In the genomic region with DNA sequence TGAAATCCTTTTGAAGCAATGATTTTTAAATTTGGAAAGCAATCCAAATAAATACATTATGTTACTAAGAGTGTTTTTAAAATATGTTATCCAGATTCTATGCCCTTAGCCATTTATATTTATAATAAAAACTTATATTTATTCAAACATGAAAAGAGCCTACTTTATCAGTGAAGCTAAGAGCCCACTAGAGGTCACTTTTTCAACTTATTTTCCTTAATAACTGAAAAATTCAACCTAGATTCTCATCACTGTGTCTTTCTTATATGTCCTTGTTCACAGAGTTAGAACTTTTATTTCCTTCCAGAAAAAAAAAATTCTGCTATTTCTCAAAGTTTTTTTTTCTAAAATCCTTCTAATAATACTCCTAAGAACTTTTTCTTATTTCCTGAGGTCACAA, we compare ENCODE assay signal across 10 cellular contexts. TPM values are rescaled to one million over a fixed set of nuclear protein-coding genes. Genes with fewer than 3 reads are reported as not detected.
A peak's percentile ranks its signal among the peaks of the same experiment; 100 is the strongest.
DNase-seq lines count a peak whose midpoint lies in the region; ATAC-seq and TF ChIP-seq lines count a peak whose summit lies in the region.
"Had no signal": no experiment of that assay in that cellular context is flagged by ENCODE, and none has a peak within 500 bp of the region (broad histone marks: within the 10 kb centered on the region; RNA-seq: fewer than 3 reads in every experiment).

No MANE protein-coding gene starts in this region.

- H3K4me1 Mint-ChIP-seq in CD14-positive monocyte = peaks cover 8% of the 10 kb centered on the region
- no peaks in the 10 kb centered on the region for H3K4me1 Mint-ChIP-seq in CD8-positive, alpha-beta T cell (ENCODE audit: low read depth)

- H3K9me3 ChIP-seq in CD8-positive, alpha-beta T cell (ENCODE audit: low read length) = no peaks in the 10 kb centered on the region

- no peak overlapping the region for H3K4me3 ChIP-seq in CD8-positive, alpha-beta T cell (ENCODE audit: low read depth, low read length)
- H3K4me3 ChIP-seq: SK-N-MC had no signal

- intact Hi-C loops in CD14-positive monocyte (cut with micrococcal nuclease) = no loop called here
- intact Hi-C loops in CD8-positive, alpha-beta T cell (cut with DNase I, micrococcal nuclease) = loop anchor here in 1 of 2 experiments (10.0 kb wide), 1 partner anchor 824 kb away; no protein-coding TSS in a partner anchor

- no peaks in the 10 kb centered on the region for H3K4me1 ChIP-seq in CD8-positive, alpha-beta T cell (ENCODE audit: insufficient read depth, low read length)

- H3K4me3 Mint-ChIP-seq in CD14-positive monocyte = no peak overlapping the region
- no peak overlapping the region for H3K4me3 Mint-ChIP-seq in CD8-positive, alpha-beta T cell

- H3K27me3 Mint-ChIP-seq in CD14-positive monocyte (ENCODE audit: low read depth in 3 of 3) = peaks cover 0 to 5% (median 3%) of the 10 kb centered on the region in 3 donors
- peaks cover 22% of the 10 kb centered on the region for H3K27me3 Mint-ChIP-seq in CD8-positive, alpha-beta T cell (ENCODE audit: low read depth)

- H3K36me3 ChIP-seq in CD8-positive, alpha-beta T cell (ENCODE audit: insufficient read depth, low read length) = no peaks in the 10 kb centered on the region

- no peaks in the 10 kb centered on the region for H3K9me3 Mint-ChIP-seq in CD14-positive monocyte
- no peaks in the 10 kb centered on the region for H3K9me3 Mint-ChIP-seq in CD8-positive, alpha-beta T cell

- CTCF ChIA-PET in CD8-positive, alpha-beta T cell (lab: Charles Lee) = no interaction called here

- no peaks in the 10 kb centered on the region for H3K27me3 ChIP-seq in CD8-positive, alpha-beta T cell (ENCODE audit: insufficient read depth, low read length)

- ATAC-seq in HG03378 (IDR thresholded peaks at IDR 0.05; ENCODE audit: unreplicated experiment) = no peak
- no peak for ATAC-seq in CD8-positive, alpha-beta T cell

- POLR2A ChIA-PET in CD8-positive, alpha-beta T cell (lab: Charles Lee) = interaction anchor here (1.2 to 1.6 kb wide), 2 partner anchors 9 to 18 kb away, joined by 3 to 4 read pairs; no protein-coding TSS in a partner anchor

- DNase-seq in CD14-positive monocyte (ENCODE audit: low spot score) = no peak
- DNase-seq in Kasumi-1 (lab: John Stamatoyannopoulos, UW) = peak; percentile 80 to 81
- peak; percentile 31 for DNase-seq in amniotic stem cell (lab: John Stamatoyannopoulos, UW)
- peak; percentile 33 for DNase-seq in kidney tubule cell (ENCODE audit: low spot score)
- no peak for DNase-seq in putamen (ENCODE audit: low spot score)
- DNase-seq in NCI-H2171 (lab: John Stamatoyannopoulos, UW) = no peak
- no peak for DNase-seq in CD8-positive, alpha-beta T cell
- DNase-seq: activated T-cell treated with anti-CD3 and anti-CD28 coated beads, Interleukin-2, amount 50 U/mL, for 48 hours had no signal

- peak; percentile 16 for TF ChIP-seq CTCF in CD14-positive monocyte (IDR thresholded peaks at IDR 0.05)
- no peak for TF ChIP-seq CTCF in CD8-positive, alpha-beta T cell (IDR thresholded peaks at IDR 0.05)

- H3K27ac Mint-ChIP-seq in CD14-positive monocyte = no peak overlapping the region
- no peak overlapping the region for H3K27ac Mint-ChIP-seq in CD8-positive, alpha-beta T cell

- no peaks in the 10 kb centered on the region for H3K36me3 Mint-ChIP-seq in CD14-positive monocyte
- H3K36me3 Mint-ChIP-seq in CD8-positive, alpha-beta T cell = no peaks in the 10 kb centered on the region

- H3K27ac ChIP-seq in CD8-positive, alpha-beta T cell (ENCODE audit: low read depth, low read length) = no peak overlapping the region
- H3K27ac ChIP-seq: SK-N-MC had no signal

RNA-seq across cellular contexts. Expression of a gene that starts 23.9 kb away (rescaled TPM):
- under 1 TPM; 0.22 to 0.23 TPM for polyA plus RNA-seq in CD14-positive monocyte
- total RNA-seq in CD8-positive, alpha-beta T cell = 1 to 10 TPM; 5.2 to 6.0 TPM

RNA-seq across cellular contexts. Expression of a gene that starts 45.3 kb away (rescaled TPM):
- not detected for polyA plus RNA-seq in CD14-positive monocyte
- under 1 TPM; 0.05 to 0.14 TPM for total RNA-seq in CD8-positive, alpha-beta T cell

Comparison
In these comparisons a context has a peak if more than half of its experiments do, and no peak if none do; other contexts are left out.
1. DNase-seq: peak in Kasumi-1 (2 of 2), amniotic stem cell (single experiment) and kidney tubule cell (single experiment); none in CD14-positive monocyte (single experiment), putamen (single experiment), NCI-H2171 (single experiment) and CD8-positive, alpha-beta T cell (0 of 7).